In the genomic region with DNA sequence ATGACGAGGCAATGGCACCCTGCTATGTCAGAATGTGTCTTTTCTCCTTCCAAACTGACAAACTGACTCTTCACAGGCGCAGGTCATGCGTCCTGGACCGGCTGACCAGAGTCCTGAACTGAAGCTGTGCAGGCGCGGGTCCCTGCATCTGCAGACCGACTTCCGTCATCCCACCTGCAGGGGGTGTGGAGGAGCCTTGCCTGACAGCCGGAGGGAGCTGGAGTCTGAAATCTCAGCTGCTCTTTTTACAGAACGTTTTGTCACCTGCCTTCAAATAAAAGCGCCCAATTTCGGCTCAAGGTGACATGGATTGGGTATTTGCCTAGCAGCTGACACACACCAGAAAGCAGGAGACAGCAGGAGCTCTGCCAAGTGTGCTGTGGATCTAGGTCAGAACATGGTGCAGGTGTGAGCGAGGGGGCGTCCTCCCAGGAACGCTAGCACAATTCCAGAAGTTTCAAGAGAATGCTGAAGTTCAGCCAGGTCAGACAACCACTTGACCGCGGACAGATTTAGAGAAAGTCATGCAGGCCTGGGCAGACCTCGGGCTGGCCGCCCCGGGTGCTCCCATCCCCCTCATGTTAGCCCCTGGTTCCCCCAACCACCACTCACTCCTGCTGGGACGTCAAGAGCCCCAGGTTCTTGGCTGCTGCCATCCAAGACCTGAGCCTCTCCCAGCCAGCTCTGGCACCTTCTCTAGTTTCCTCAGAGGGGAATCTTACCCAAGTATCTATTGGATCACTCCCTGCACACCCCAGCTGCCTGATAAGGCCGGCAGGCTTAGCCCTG, we compare ENCODE assay signal across 9 cellular contexts. TPM values are rescaled to one million over a fixed set of nuclear protein-coding genes. Genes with fewer than 3 reads are reported as not detected.
A peak's percentile ranks its signal among the peaks of the same experiment; 100 is the strongest.
DNase-seq lines count a peak whose midpoint lies in the region; ATAC-seq, FAIRE-seq and TF ChIP-seq lines count a peak whose summit lies in the region.
"Had no signal": no experiment of that assay in that cellular context is flagged by ENCODE, and none has a peak within 500 bp of the region (broad histone marks: within the 10 kb centered on the region; RNA-seq: fewer than 3 reads in every experiment).

No MANE protein-coding gene starts in this region.

- H3K9me3 ChIP-seq in BLaER1 (no peaks in the 10 kb centered on the region), Karpas-422 (ENCODE audit: low read length) (no peaks in the 10 kb centered on the region), HepG2 (ENCODE audit: low read length) (no peaks in the 10 kb centered on the region)

- TF ChIP-seq RAD21 in HepG2 (CRISPR knock-in tag; IDR thresholded peaks at IDR 0.05) = peak; percentile 83

- ATAC-seq in HepG2 = peak; percentile 82

- TF ChIP-seq POLR2A in HepG2 (IDR thresholded peaks at IDR 0.05; ENCODE audit: insufficient read depth in 1 of 2, low read depth in 2 of 2, low read length in 2 of 2) = no peak

- WGBS in HepG2 (ENCODE audit: low lambda C conversion rate) = 46% methylated on average over 14 of the region's 22 CpGs

- peaks cover 83% of the 10 kb centered on the region for H3K4me1 ChIP-seq in BLaER1
- no peaks in the 10 kb centered on the region for H3K4me1 ChIP-seq in Karpas-422 (ENCODE audit: low read length)
- H3K4me1 ChIP-seq in HepG2 (ENCODE audit: insufficient read depth, low read length) = peaks cover 61% of the 10 kb centered on the region

- H4K20me1 ChIP-seq in BLaER1 (peaks cover 100% of the 10 kb centered on the region), Karpas-422 (ENCODE audit: insufficient read depth, low read depth, low read length) (peaks cover 38% of the 10 kb centered on the region), HepG2 (ENCODE audit: insufficient read depth, low read length) (peaks cover 85% of the 10 kb centered on the region)

- peaks cover 92% of the 10 kb centered on the region for H3K79me2 ChIP-seq in Karpas-422 (ENCODE audit: low read length)
- peaks cover 83% of the 10 kb centered on the region for H3K79me2 ChIP-seq in HepG2 (ENCODE audit: insufficient read depth, low read length)

- intact Hi-C loops in HepG2 (cut with micrococcal nuclease; ENCODE audit: unreplicated experiment) = loop anchor here (5.0 kb wide), 1 partner anchor 33 kb away; a partner anchor contains a TSS

- peak overlapping the region; percentile 46 for H3K4me2 ChIP-seq in BLaER1
- no peak overlapping the region for H3K4me2 ChIP-seq in Karpas-422 (ENCODE audit: low read depth, low read length, poor library complexity, severe bottlenecking)
- no peak overlapping the region for H3K4me2 ChIP-seq in HepG2 (ENCODE audit: low read depth, low read length)

- POLR2A ChIA-PET in HepG2 (lab: Yijun Ruan, JAX) = interaction anchor here (0.6 to 2.1 kb wide), 5 partner anchors 26 to 83 kb away, joined by 3 to 16 read pairs (median 4); a partner anchor contains a TSS

- FAIRE-seq in bronchial epithelial cell (lab: Jason Lieb, UNC) = no peak
- peak; percentile 74 for FAIRE-seq in HepG2 (lab: Jason Lieb, UNC)

- H3K36me3 ChIP-seq in BLaER1 = no peaks in the 10 kb centered on the region
- H3K36me3 ChIP-seq in Karpas-422 (ENCODE audit: insufficient read depth, low read length) = no peaks in the 10 kb centered on the region
- H3K36me3 ChIP-seq in bronchial epithelial cell (ENCODE audit: control insufficient read depth, insufficient read depth, low read length) = no peaks in the 10 kb centered on the region
- H3K36me3 ChIP-seq in HepG2 (replicated peaks in 1 of 2; ENCODE audit: control insufficient read depth in 1 of 2, insufficient read depth in 2 of 2, low read length in 2 of 2) = peaks cover 0 to 1% of the 10 kb centered on the region in 2 experiments; a peak in 3 of 5 replicates

- BruUV-seq in HepG2 (replicated peaks; lab: Mats Ljungman, UMichigan) = no TSS peak

- H3K4me3 ChIP-seq in BLaER1 = no peak overlapping the region
- no peak overlapping the region for H3K4me3 ChIP-seq in Karpas-422 (ENCODE audit: low read length)
- no peak overlapping the region for H3K4me3 ChIP-seq in bronchial epithelial cell (ENCODE audit: low read depth, low read length)
- no peak overlapping the region for H3K4me3 ChIP-seq in HepG2 (replicated peaks in 1 of 3; ENCODE audit: insufficient read depth in 1 of 3, low read depth in 2 of 3, low read length in 3 of 3)

- 0 out of 2 replicates have a peak overlapping the region, but pooled peaks have one; percentile 9 for H3K27ac ChIP-seq in BLaER1
- H3K27ac ChIP-seq in Karpas-422 (ENCODE audit: low read length) = no peak overlapping the region
- H3K27ac ChIP-seq in HepG2 (ENCODE audit: extremely low read length, insufficient read depth, low read length) = no peak overlapping the region

- H3K27me3 ChIP-seq in BLaER1 = no peaks in the 10 kb centered on the region
- no peaks in the 10 kb centered on the region for H3K27me3 ChIP-seq in Karpas-422 (ENCODE audit: low read length)
- no peaks in the 10 kb centered on the region for H3K27me3 ChIP-seq in bronchial epithelial cell (ENCODE audit: control insufficient read depth, insufficient read depth, low read length)
- H3K27me3 ChIP-seq in HepG2 (ENCODE audit: control insufficient read depth in 1 of 2, insufficient read depth in 2 of 2, low read length in 2 of 2) = no peaks in the 10 kb centered on the region

- H3K9ac ChIP-seq in BLaER1 (no peak overlapping the region), Karpas-422 (ENCODE audit: low read length) (no peak overlapping the region), HepG2 (ENCODE audit: insufficient read depth, low read depth, low read length) (no peak overlapping the region)

- in situ Hi-C loops in HepG2 (cut with HindIII; ENCODE audit: extremely low pct_ligation_motif_present, low pct_unique_long_range_greater_than_20kb) = no loop called here

- DNase-seq in Karpas-422 (peak; percentile 78), bronchial epithelial cell (ENCODE audit: low read depth) (no peak), HepG2 (ENCODE audit: low spot score) (peak; percentile 50), T-helper 9 cell (no peak), GOT3 (lab: John Stamatoyannopoulos, UW) (no peak)
- no peak for DNase-seq in NK-92 treated with Interleukin-12 subunit alpha and Interleukin-12 subunit beta, amount 100 ng/mL, for 24 hours (lab: John Stamatoyannopoulos, UW)
- DNase-seq in activated CD4-positive, alpha-beta T cell treated with anti-CD3 and anti-CD28 coated beads, Interleukin-2, amount 50 U/mL, for 4 hours = no peak
- DNase-seq: SIG-M5 had no signal

- peak; percentile 53 for TF ChIP-seq CTCF in bronchial epithelial cell (IDR thresholded peaks at IDR 0.05; ENCODE audit: insufficient read depth, low read length, severe bottlenecking)
- TF ChIP-seq CTCF in HepG2 (CRISPR knock-in tag; IDR thresholded peaks at IDR 0.05) = peak; percentile 74

- H2AFZ ChIP-seq in Karpas-422 (ENCODE audit: low read length) (no peak overlapping the region), HepG2 (ENCODE audit: low read length) (no peak overlapping the region)

- CTCF ChIA-PET in HepG2 (lab: Yijun Ruan, JAX; ENCODE audit: low intra/inter-chr PET ratio, low total read pairs) = interaction anchor here (0.6 to 1.6 kb wide), 2 partner anchors 20 to 31 kb away, joined by 3 read pairs; no protein-coding TSS in a partner anchor

- no peaks in the 10 kb centered on the region for H3K9me2 ChIP-seq in Karpas-422 (replicated peaks; ENCODE audit: insufficient read depth, low read length)

- TF ChIP-seq EP300 in HepG2 (IDR thresholded peaks at IDR 0.05; ENCODE audit: low read depth in 2 of 2, low read length in 2 of 2) (no peak), HepG2 (CRISPR knock-in tag; IDR thresholded peaks at IDR 0.05; ENCODE audit: borderline replicate concordance) (no peak)

RNA-seq across cellular contexts. Expression of a gene that starts 32.8 kb away (rescaled TPM):
- 10.9 and 14.8 TPM in 2 replicates for total RNA-seq in Karpas-422 (2014; rRNA removed; shearing (Covaris generic); ENCODE audit: low replicate concordance)
- total RNA-seq in bronchial epithelial cell (9.7 and 13.8 TPM in 2 replicates), HepG2 (2016; rRNA removed; fragmentation: Illumina TruSeq; extraction: Trizol) (3.2 and 3.7 TPM in 2 replicates)
- 0.71 and 1.1 TPM in 2 replicates for total RNA-seq in HepG2 (2016; cell fraction: cytosol; rRNA removed; fragmentation: Illumina TruSeq; extraction: Trizol; ENCODE audit: low read depth)
- total RNA-seq in HepG2 (2016; cell fraction: insoluble cytoplasmic fraction; rRNA removed; fragmentation: Illumina TruSeq; extraction: Trizol) = 2.7 and 4.1 TPM in 2 replicates
- 2.3 and 2.5 TPM in 2 replicates for total RNA-seq in HepG2 (2016; cell fraction: membrane; rRNA removed; fragmentation: Illumina TruSeq; extraction: Trizol)
- total RNA-seq in HepG2 (2016; cell fraction: nucleus; rRNA removed; fragmentation: Illumina TruSeq; extraction: Trizol) = 3.3 and 4.8 TPM in 2 replicates
- 5.4 and 5.8 TPM in 2 replicates for polyA plus RNA-seq in HepG2 (2011; rRNA removed)
- polyA plus RNA-seq in HepG2 (2011; cell fraction: cytosol; rRNA removed) = 3.2 and 4.3 TPM in 2 replicates
- 27.1 and 34.7 TPM in 2 replicates for polyA plus RNA-seq in HepG2 (2011; cell fraction: nucleus; rRNA removed)
- 7.1 TPM in 2 replicates for polyA plus RNA-seq in HepG2 (2012)
- 0.20 and 0.33 TPM in 2 replicates for polyA plus RNA-seq in HepG2 (2016; cell fraction: cytosol; fragmentation: Illumina TruSeq; extraction: Trizol; ENCODE audit: low read depth)
- polyA plus RNA-seq in HepG2 (2016; cell fraction: insoluble cytoplasmic fraction; fragmentation: Illumina TruSeq; extraction: Trizol; ENCODE audit: low read depth) = 3.1 and 4.0 TPM in 2 replicates
- 1.0 and 1.1 TPM in 2 replicates for polyA plus RNA-seq in HepG2 (2016; cell fraction: membrane; fragmentation: Illumina TruSeq; extraction: Trizol; ENCODE audit: low read depth)
- polyA plus RNA-seq in HepG2 (2016; cell fraction: nucleus; fragmentation: Illumina TruSeq; extraction: Trizol; ENCODE audit: insufficient read depth, low read depth) = 5.1 and 5.2 TPM in 2 replicates
- 6.3 and 17.2 TPM in 2 replicates for polyA minus RNA-seq in HepG2 (2011; rRNA and poly(A)+ RNA removed; ENCODE audit: low replicate concordance)
- 6.0 and 8.8 TPM in 2 replicates for polyA minus RNA-seq in HepG2 (2011; cell fraction: cytosol; rRNA and poly(A)+ RNA removed)
- polyA minus RNA-seq in HepG2 (2011; cell fraction: nucleus; rRNA and poly(A)+ RNA removed) = 12.9 and 14.3 TPM in 2 replicates

RNA-seq across cellular contexts. Expression of a gene that starts 51.1 kb away (rescaled TPM):
- 4.1 and 10.0 TPM in 2 replicates for total RNA-seq in Karpas-422 (2014; rRNA removed; shearing (Covaris generic); ENCODE audit: low replicate concordance)
- total RNA-seq in bronchial epithelial cell (6.7 and 15.3 TPM in 2 replicates), HepG2 (2016; rRNA removed; fragmentation: Illumina TruSeq; extraction: Trizol) (29.4 and 48.5 TPM in 2 replicates)
- total RNA-seq in HepG2 (2016; cell fraction: cytosol; rRNA removed; fragmentation: Illumina TruSeq; extraction: Trizol; ENCODE audit: low read depth) = 8.4 and 10.1 TPM in 2 replicates
- 29.3 and 46.4 TPM in 2 replicates for total RNA-seq in HepG2 (2016; cell fraction: insoluble cytoplasmic fraction; rRNA removed; fragmentation: Illumina TruSeq; extraction: Trizol)
- 16.0 and 18.7 TPM in 2 replicates for total RNA-seq in HepG2 (2016; cell fraction: membrane; rRNA removed; fragmentation: Illumina TruSeq; extraction: Trizol)
- total RNA-seq in HepG2 (2016; cell fraction: nucleus; rRNA removed; fragmentation: Illumina TruSeq; extraction: Trizol) = 33.6 and 37.4 TPM in 2 replicates
- 29.6 and 36.5 TPM in 2 replicates for polyA plus RNA-seq in HepG2 (2011; rRNA removed)
- 14.0 and 25.3 TPM in 2 replicates for polyA plus RNA-seq in HepG2 (2011; cell fraction: cytosol; rRNA removed)
- polyA plus RNA-seq in HepG2 (2011; cell fraction: nucleus; rRNA removed) = 246 and 367 TPM in 2 replicates
- 32.5 and 49.8 TPM in 2 replicates for polyA plus RNA-seq in HepG2 (2012)
- 16.0 and 16.5 TPM in 2 replicates for polyA plus RNA-seq in HepG2 (2016; cell fraction: cytosol; fragmentation: Illumina TruSeq; extraction: Trizol; ENCODE audit: low read depth)
- polyA plus RNA-seq in HepG2 (2016; cell fraction: insoluble cytoplasmic fraction; fragmentation: Illumina TruSeq; extraction: Trizol; ENCODE audit: low read depth) = 44.6 and 57.4 TPM in 2 replicates
- 18.1 and 22.4 TPM in 2 replicates for polyA plus RNA-seq in HepG2 (2016; cell fraction: membrane; fragmentation: Illumina TruSeq; extraction: Trizol; ENCODE audit: low read depth)
- polyA plus RNA-seq in HepG2 (2016; cell fraction: nucleus; fragmentation: Illumina TruSeq; extraction: Trizol; ENCODE audit: insufficient read depth, low read depth) = 103 and 119 TPM in 2 replicates
- polyA minus RNA-seq in HepG2 (2011; rRNA and poly(A)+ RNA removed; ENCODE audit: low replicate concordance) = 1.3 and 50.2 TPM in 2 replicates
- 20.4 and 29.0 TPM in 2 replicates for polyA minus RNA-seq in HepG2 (2011; cell fraction: cytosol; rRNA and poly(A)+ RNA removed)
- polyA minus RNA-seq in HepG2 (2011; cell fraction: nucleus; rRNA and poly(A)+ RNA removed) = 13.3 and 14.3 TPM in 2 replicates

RNA-seq across cellular contexts. Expression of a gene that starts 54.3 kb away (rescaled TPM):
- 92.6 and 255 TPM in 2 replicates for total RNA-seq in Karpas-422 (2014; rRNA removed; shearing (Covaris generic); ENCODE audit: low replicate concordance)
- total RNA-seq in bronchial epithelial cell (142 and 218 TPM in 2 replicates), HepG2 (2016; rRNA removed; fragmentation: Illumina TruSeq; extraction: Trizol) (75.1 and 81.7 TPM in 2 replicates)
- total RNA-seq in HepG2 (2016; cell fraction: cytosol; rRNA removed; fragmentation: Illumina TruSeq; extraction: Trizol; ENCODE audit: low read depth) = 75.9 and 83.0 TPM in 2 replicates
- 78.1 and 87.6 TPM in 2 replicates for total RNA-seq in HepG2 (2016; cell fraction: insoluble cytoplasmic fraction; rRNA removed; fragmentation: Illumina TruSeq; extraction: Trizol)
- total RNA-seq in HepG2 (2016; cell fraction: membrane; rRNA removed; fragmentation: Illumina TruSeq; extraction: Trizol) = 92.2 and 111 TPM in 2 replicates
- 32.7 and 42.9 TPM in 2 replicates for total RNA-seq in HepG2 (2016; cell fraction: nucleus; rRNA removed; fragmentation: Illumina TruSeq; extraction: Trizol)
- 93.9 and 135 TPM in 2 replicates for polyA plus RNA-seq in HepG2 (2011; rRNA removed)
- polyA plus RNA-seq in HepG2 (2011; cell fraction: cytosol; rRNA removed) = 101 and 179 TPM in 2 replicates
- 159 and 173 TPM in 2 replicates for polyA plus RNA-seq in HepG2 (2011; cell fraction: nucleus; rRNA removed)
- 93.8 and 130 TPM in 2 replicates for polyA plus RNA-seq in HepG2 (2012)
- 84.6 and 95.1 TPM in 2 replicates for polyA plus RNA-seq in HepG2 (2016; cell fraction: cytosol; fragmentation: Illumina TruSeq; extraction: Trizol; ENCODE audit: low read depth)
- polyA plus RNA-seq in HepG2 (2016; cell fraction: insoluble cytoplasmic fraction; fragmentation: Illumina TruSeq; extraction: Trizol; ENCODE audit: low read depth) = 107 and 111 TPM in 2 replicates
- polyA plus RNA-seq in HepG2 (2016; cell fraction: membrane; fragmentation: Illumina TruSeq; extraction: Trizol; ENCODE audit: low read depth) = 117 and 126 TPM in 2 replicates
- 80.5 and 87.9 TPM in 2 replicates for polyA plus RNA-seq in HepG2 (2016; cell fraction: nucleus; fragmentation: Illumina TruSeq; extraction: Trizol; ENCODE audit: insufficient read depth, low read depth)
- polyA minus RNA-seq in HepG2 (2011; rRNA and poly(A)+ RNA removed; ENCODE audit: low replicate concordance) = 96.9 and 151 TPM in 2 replicates
- 63.3 and 77.3 TPM in 2 replicates for polyA minus RNA-seq in HepG2 (2011; cell fraction: cytosol; rRNA and poly(A)+ RNA removed)
- polyA minus RNA-seq in HepG2 (2011; cell fraction: nucleus; rRNA and poly(A)+ RNA removed) = 16.6 and 20.1 TPM in 2 replicates

Comparison
In these comparisons a context has a peak if more than half of its experiments do, and no peak if none do; other contexts are left out.
1. DNase-seq: peak in Karpas-422 (single experiment) and HepG2 (single experiment); none in bronchial epithelial cell (single experiment), T-helper 9 cell (single experiment), NK-92 treated with Interleukin-12 subunit alpha and Interleukin-12 subunit beta, amount 100 ng/mL, for 24 hours (single experiment), activated CD4-positive, alpha-beta T cell treated with anti-CD3 and anti-CD28 coated beads, Interleukin-2, amount 50 U/mL, for 4 hours (0 of 2) and GOT3 (single experiment).